Comparison of ENCODE assay signal across 1 cellular context in the genomic region with DNA sequence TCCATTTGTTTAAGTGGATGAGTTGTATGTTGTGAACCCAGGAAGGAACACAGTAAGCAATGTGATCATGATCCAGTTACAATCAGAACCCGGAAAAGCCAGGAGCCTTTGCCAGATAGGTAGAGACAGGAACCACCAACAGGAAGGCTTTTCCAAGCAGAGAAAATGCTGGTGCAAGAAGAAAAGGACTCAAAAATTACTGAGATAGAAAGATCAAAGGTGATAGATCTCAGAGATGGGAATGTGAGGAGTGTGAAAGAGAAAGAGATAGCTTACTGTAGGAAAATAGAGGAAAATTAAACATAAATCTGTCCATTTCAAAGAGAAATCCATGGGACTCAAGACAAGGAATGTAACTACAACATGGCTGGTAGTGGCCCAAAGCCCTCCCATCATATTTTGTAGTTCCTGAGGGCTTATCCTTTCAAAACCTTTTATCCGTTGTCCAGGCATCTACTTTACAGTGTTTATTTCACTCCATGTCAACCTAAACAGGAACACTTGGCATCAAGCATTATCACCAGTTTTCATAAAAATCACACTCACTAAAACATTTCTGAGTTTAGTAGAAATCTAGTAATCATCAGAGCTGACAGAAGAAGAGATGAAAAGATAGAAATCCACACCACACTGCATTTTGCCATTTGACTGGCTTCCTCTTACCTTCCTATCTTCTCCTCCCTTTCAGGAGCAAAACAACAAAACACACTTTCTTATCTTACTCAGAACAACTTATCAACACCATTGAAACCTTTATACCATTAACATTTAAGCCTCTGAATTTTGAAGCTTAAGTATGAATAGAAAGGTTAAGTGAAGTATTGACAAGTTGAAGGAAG.
TF ChIP-seq lines count a peak whose summit lies in the region.

No MANE protein-coding gene starts in this region.

TF ChIP-seq in IMR-90, 13 proteins besides CTCF, POLR2A, EP300 and RAD21:
- no peak for TF ChIP-seq SMC3 (IDR thresholded peaks at IDR 0.05; ENCODE audit: low read depth, low read length)
- no peak for TF ChIP-seq RFX5 (IDR thresholded peaks at IDR 0.05; ENCODE audit: low read depth, low read length)
- TF ChIP-seq RCOR1 (IDR thresholded peaks at IDR 0.05; ENCODE audit: insufficient replicate concordance, low read length) = no peak
- TF ChIP-seq USF2 (IDR thresholded peaks at IDR 0.05; ENCODE audit: low read depth, low read length) = no peak
- TF ChIP-seq NFE2L2 (IDR thresholded peaks at IDR 0.05; ENCODE audit: low read depth, low read length) = no peak
- no peak for TF ChIP-seq ELK1 (IDR thresholded peaks at IDR 0.05; ENCODE audit: borderline replicate concordance, low read depth, low read length)
- no peak for TF ChIP-seq MAZ (IDR thresholded peaks at IDR 0.05; ENCODE audit: borderline replicate concordance, low read depth, low read length)
- TF ChIP-seq FOS (IDR thresholded peaks at IDR 0.05; ENCODE audit: low read depth, low read length) = no peak
- TF ChIP-seq CHD1 (IDR thresholded peaks at IDR 0.05; ENCODE audit: low read depth, low read length) = no peak
- TF ChIP-seq CEBPB (IDR thresholded peaks at IDR 0.05; ENCODE audit: low read depth, low read length) = no peak
- TF ChIP-seq MAFK (IDR thresholded peaks at IDR 0.05; ENCODE audit: low read depth, low read length) = no peak
- no peak for TF ChIP-seq BHLHE40 (IDR thresholded peaks at IDR 0.05; ENCODE audit: low read depth, low read length)
- no peak for TF ChIP-seq MXI1 (IDR thresholded peaks at IDR 0.05; ENCODE audit: borderline replicate concordance, low read depth, low read length)
